Comparison of ENCODE assay signal across 8 cellular contexts in the genomic region with DNA sequence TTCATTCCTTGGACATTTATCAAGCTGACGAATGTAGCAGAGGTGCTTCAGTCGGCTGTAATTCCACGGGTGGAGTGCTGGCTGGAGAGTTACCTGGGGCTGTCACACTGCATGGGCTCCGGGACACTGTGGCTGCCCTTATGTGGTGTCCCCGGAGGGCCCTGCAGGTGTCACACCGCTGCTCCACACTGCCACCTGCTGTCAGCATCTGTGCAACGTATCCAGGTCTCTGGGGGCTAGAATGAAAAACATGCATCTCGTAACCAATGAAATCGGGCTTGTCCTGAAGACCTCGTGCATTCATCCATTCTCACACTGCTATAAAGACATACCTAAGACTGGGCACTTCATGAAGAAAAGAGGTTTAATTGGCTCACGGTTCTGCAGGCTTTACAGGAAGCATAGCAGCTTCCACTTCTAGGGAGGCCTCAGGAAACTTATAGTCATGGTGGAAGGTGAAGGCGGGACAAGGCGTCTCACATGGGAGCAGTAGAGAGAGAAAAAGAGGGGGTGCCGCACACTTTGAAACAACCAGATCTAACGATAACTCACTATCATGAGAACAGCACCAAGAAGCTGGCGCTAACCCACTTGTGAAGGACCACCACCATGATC. TPM values are rescaled to one million over a fixed set of nuclear protein-coding genes. Genes with fewer than 3 reads are reported as not detected.
DNase-seq lines count a peak whose midpoint lies in the region; ATAC-seq and TF ChIP-seq lines count a peak whose summit lies in the region.

No MANE protein-coding gene starts in this region.

- H3K4me3 ChIP-seq in HCT116 (replicated peaks in 1 of 2; ENCODE audit: low read depth in 1 of 2, low read length in 2 of 2) (no peak overlapping the region), OCI-LY7 (ENCODE audit: low read depth, low read length, poor library complexity, severe bottlenecking) (no peak overlapping the region), fibroblast of pulmonary artery (replicated peaks; ENCODE audit: low read depth, low read length) (no peak overlapping the region), thoracic aorta (no peak overlapping the region)

- no peaks in the 10 kb centered on the region for H3K27me3 ChIP-seq in HCT116 (ENCODE audit: insufficient read depth, low read length)
- no peaks in the 10 kb centered on the region for H3K27me3 ChIP-seq in thoracic aorta (replicated peaks; ENCODE audit: insufficient read depth)

- H3K36me3 ChIP-seq in HCT116 (ENCODE audit: control insufficient read depth in 1 of 2, insufficient read depth in 2 of 2, low read length in 2 of 2) (no peaks in the 10 kb centered on the region), OCI-LY7 (ENCODE audit: insufficient read depth, low read length) (peaks cover 62% of the 10 kb centered on the region), thoracic aorta (no peaks in the 10 kb centered on the region)

- peak; percentile 68 for TF ChIP-seq RAD21 in HCT116 (IDR thresholded peaks at IDR 0.05; ENCODE audit: low read depth)

- H2AFZ ChIP-seq in HCT116 (ENCODE audit: low read depth, low read length, poor library complexity, severe bottlenecking) (peak overlapping the region; percentile 69), OCI-LY7 (ENCODE audit: low read length) (no peak overlapping the region)

- H4K20me1 ChIP-seq in HCT116 (ENCODE audit: insufficient read depth): no peaks in the 10 kb centered on the region
- H4K20me1 ChIP-seq in OCI-LY7 (ENCODE audit: insufficient read depth, low read length): no peaks in the 10 kb centered on the region

- H3K27ac ChIP-seq in HCT116 (ENCODE audit: low read depth, low read length) (no peak overlapping the region), OCI-LY7 (ENCODE audit: low read depth, low read length, poor library complexity, severe bottlenecking) (no peak overlapping the region), thoracic aorta (no peak overlapping the region)

- ATAC-seq in HCT116 (peak; percentile 98), thoracic aorta (ENCODE audit: insufficient number of reproducible peaks, low FRiP score, low read depth) (no peak), GM21423 (IDR thresholded peaks at IDR 0.05; ENCODE audit: unreplicated experiment) (no peak)

- POLR2A ChIA-PET in HCT116 (lab: Charles Lee) (no interaction called here), OCI-LY7 (lab: Charles Lee) (interaction anchor here (0.7 kb wide), 1 partner anchor 668 kb away, joined by 3 read pairs; no protein-coding TSS in a partner anchor)

- BruUV-seq in HCT116 (replicated peaks; lab: Mats Ljungman, UMichigan) (no TSS peak), OCI-LY7 (replicated peaks; lab: Mats Ljungman, UMichigan) (TSS peak; percentile 35)

- CTCF ChIA-PET in HCT116 (lab: Charles Lee): interaction anchor here (0.8 to 3.1 kb wide), 2 partner anchors 12 to 41 kb away, joined by 3 to 28 read pairs; no protein-coding TSS in a partner anchor
- CTCF ChIA-PET in OCI-LY7 (lab: Charles Lee; ENCODE audit: unreplicated experiment): interaction anchor here (0.9 kb wide), 1 partner anchor 41 kb away, joined by 4 read pairs; no protein-coding TSS in a partner anchor

- TF ChIP-seq POLR2A in HCT116 (IDR thresholded peaks at IDR 0.05; ENCODE audit: borderline replicate concordance, extremely low read depth, insufficient read depth, insufficient read length): no peak

- H3K36me3 Mint-ChIP-seq in CD14-positive monocyte: no peaks in the 10 kb centered on the region
- no peaks in the 10 kb centered on the region for H3K36me3 Mint-ChIP-seq in activated T-cell treated with anti-CD3 and anti-CD28 coated beads, Interleukin-2, amount 50 U/mL, for 24 hours (ENCODE audit: low read depth)

- H3K4me1 ChIP-seq in HCT116 (ENCODE audit: control insufficient read depth in 1 of 2, insufficient read depth in 2 of 2, low read length in 2 of 2) (peaks cover 0 to 10% of the 10 kb centered on the region in 2 experiments; a peak in 2 of 4 replicates), OCI-LY7 (ENCODE audit: insufficient read depth, low read length, poor library complexity, severe bottlenecking) (peaks cover 23% of the 10 kb centered on the region), thoracic aorta (ENCODE audit: control insufficient read depth in 1 of 2, low read depth in 2 of 2) (no peaks in the 10 kb centered on the region)

- no peaks in the 10 kb centered on the region for H3K9me2 ChIP-seq in HCT116 (ENCODE audit: insufficient read depth)
- H3K9me2 ChIP-seq in OCI-LY7 (ENCODE audit: insufficient read depth, low read length): no peaks in the 10 kb centered on the region

- H3K9me3 Mint-ChIP-seq in CD14-positive monocyte: peaks cover 0 to 17% (median 14%) of the 10 kb centered on the region in 7 donors
- peaks cover 2% of the 10 kb centered on the region for H3K9me3 Mint-ChIP-seq in activated T-cell treated with anti-CD3 and anti-CD28 coated beads, Interleukin-2, amount 50 U/mL, for 24 hours

- H3K27me3 Mint-ChIP-seq in CD14-positive monocyte (ENCODE audit: low read depth in 3 of 3): peaks cover 7 to 15% (median 10%) of the 10 kb centered on the region in 3 donors
- H3K27me3 Mint-ChIP-seq in activated T-cell treated with anti-CD3 and anti-CD28 coated beads, Interleukin-2, amount 50 U/mL, for 24 hours: no peaks in the 10 kb centered on the region

- H3K27ac Mint-ChIP-seq in CD14-positive monocyte: peak overlapping the region in 1 of 7 donors; percentile 26
- peak overlapping the region; percentile 4 for H3K27ac Mint-ChIP-seq in activated T-cell treated with anti-CD3 and anti-CD28 coated beads, Interleukin-2, amount 50 U/mL, for 24 hours

- H3K9ac ChIP-seq in HCT116 (ENCODE audit: low read length): no peak overlapping the region

- H3K79me2 ChIP-seq in HCT116 (ENCODE audit: insufficient read depth, low read length) (no peaks in the 10 kb centered on the region), OCI-LY7 (ENCODE audit: insufficient read depth, low read depth, low read length) (peaks cover 23% of the 10 kb centered on the region)

- intact Hi-C loops in CD14-positive monocyte (cut with micrococcal nuclease) (loop anchor here (5.0 kb wide), 1 partner anchor 120 kb away; no protein-coding TSS in a partner anchor), HCT116 (cut with micrococcal nuclease) (loop anchor here (1.0 to 5.0 kb wide), 3 partner anchors 42 to 456 kb away; no protein-coding TSS in a partner anchor), OCI-LY7 (cut with micrococcal nuclease; ENCODE audit: unreplicated experiment) (loop anchor here (1.0 kb wide), 1 partner anchor 41 kb away; no protein-coding TSS in a partner anchor)

- RAD21 ChIA-PET in HCT116 (lab: Charles Lee; ENCODE audit: low non-redundant PET in 1 of 2, low total read pairs in 2 of 2, uncharacterized antibody in 2 of 2, unreplicated experiment in 2 of 2): interaction anchor here (1.0 to 1.7 kb wide), 2 partner anchors 41 kb away, joined by 4 read pairs; no protein-coding TSS in a partner anchor

- TF ChIP-seq CTCF in CD14-positive monocyte (IDR thresholded peaks at IDR 0.05): peak; percentile 87
- peak; percentile 85 to 93 (median 89) for TF ChIP-seq CTCF in HCT116 (IDR thresholded peaks at IDR 0.05 in 2 of 3, conservative IDR thresholded peaks at IDR 0.05 in 1 of 3; ENCODE audit: borderline replicate concordance in 1 of 3, insufficient read depth in 1 of 3, low read depth in 2 of 3, low read length in 2 of 3)
- TF ChIP-seq CTCF in OCI-LY7 (conservative IDR thresholded peaks at IDR 0.05; ENCODE audit: low read length): peak; percentile 84
- peak; percentile 95 for TF ChIP-seq CTCF in fibroblast of pulmonary artery (IDR thresholded peaks at IDR 0.05; ENCODE audit: low read length, missing control alignments)
- peak; percentile 66 for TF ChIP-seq CTCF in thoracic aorta (IDR thresholded peaks at IDR 0.05)

- no peaks in the 10 kb centered on the region for H3K9me3 ChIP-seq in HCT116 (ENCODE audit: control insufficient read depth in 1 of 2, insufficient read depth in 1 of 2, low read depth in 1 of 2, low read length in 2 of 2)
- H3K9me3 ChIP-seq in OCI-LY7 (ENCODE audit: low read length): no peaks in the 10 kb centered on the region
- H3K9me3 ChIP-seq in thoracic aorta: no peaks in the 10 kb centered on the region

- no peak overlapping the region for H3K4me3 Mint-ChIP-seq in CD14-positive monocyte
- H3K4me3 Mint-ChIP-seq in activated T-cell treated with anti-CD3 and anti-CD28 coated beads, Interleukin-2, amount 50 U/mL, for 24 hours: no peak overlapping the region

- DNase-seq in CD14-positive monocyte (ENCODE audit: low spot score) (peak; percentile 71), HCT116 (ENCODE audit: low read depth, low spot score) (peak; percentile 48), OCI-LY7 (ENCODE audit: low spot score) (peak; percentile 73), fibroblast of pulmonary artery (ENCODE audit: low read depth) (peak; percentile 52), nucleus accumbens (lab: John Stamatoyannopoulos, UW) (peak in 33 of 56 donors; percentile 5 to 75 (median 22)), thoracic aorta (ENCODE audit: low spot score) (no peak)
- peak; percentile 89 for DNase-seq in activated T-cell treated with anti-CD3 and anti-CD28 coated beads, Interleukin-2, amount 50 U/mL, for 24 hours

- H3K4me1 Mint-ChIP-seq in CD14-positive monocyte: peaks cover 15% of the 10 kb centered on the region
- H3K4me1 Mint-ChIP-seq in activated T-cell treated with anti-CD3 and anti-CD28 coated beads, Interleukin-2, amount 50 U/mL, for 24 hours (ENCODE audit: low read depth): peaks cover 14% of the 10 kb centered on the region

- H3K4me2 ChIP-seq in HCT116 (ENCODE audit: low read length) (no peak overlapping the region), OCI-LY7 (ENCODE audit: low read length) (no peak overlapping the region)

TF ChIP-seq in HCT116, 20 proteins besides CTCF, POLR2A, EP300 and RAD21 (continues in another document):
- TF ChIP-seq EGR1 (IDR thresholded peaks at IDR 0.05; ENCODE audit: low read depth) (no peak), TCF7L2 (IDR thresholded peaks at IDR 0.05; ENCODE audit: borderline replicate concordance, extremely low read depth, insufficient read depth, insufficient read length) (no peak), CEBPB (IDR thresholded peaks at IDR 0.05; ENCODE audit: low read depth) (no peak), SRF (IDR thresholded peaks at IDR 0.05; ENCODE audit: low read depth) (no peak), POLR2AphosphoS5 (IDR thresholded peaks at IDR 0.05; ENCODE audit: low read depth, low read length) (no peak), ATF3 (IDR thresholded peaks at IDR 0.05) (no peak)

RNA-seq across cellular contexts. Expression of gene PCBP3, which starts 46.7 kb away (rescaled TPM):
- polyA plus RNA-seq in CD14-positive monocyte: under 1 TPM in 1 of 2 donors, not detected in 1; 0.34 TPM
- 3.1 TPM for total RNA-seq in HCT116 (2021; ENCODE audit: unreplicated experiment)
- polyA plus RNA-seq in HCT116 (2012): 1.6 and 1.7 TPM in 2 replicates
- total RNA-seq in OCI-LY7 (2014; rRNA removed; shearing (Covaris generic)): 0.39 TPM in 1 of 2 replicates, not detected in the other
- 0.61 and 1.0 TPM in 2 replicates for total RNA-seq in OCI-LY7 (2022)
- 10 to 100 TPM in 1 of 2 donors, 1 to 10 TPM in 1; 4.5 to 28.4 TPM for total RNA-seq in thoracic aorta

RNA-seq across cellular contexts. Expression of gene SLC19A1, which starts 54.6 kb away (rescaled TPM):
- polyA plus RNA-seq in CD14-positive monocyte: 10 to 100 TPM; 39.9 to 53.0 TPM
- 50.2 TPM for total RNA-seq in HCT116 (2021; ENCODE audit: unreplicated experiment)
- polyA plus RNA-seq in HCT116 (2012): 23.8 and 27.8 TPM in 2 replicates
- 13.2 and 17.9 TPM in 2 replicates for total RNA-seq in OCI-LY7 (2014; rRNA removed; shearing (Covaris generic))
- 41.1 and 41.2 TPM in 2 replicates for total RNA-seq in OCI-LY7 (2022)
- 1 to 10 TPM; 4.7 to 6.1 TPM for total RNA-seq in thoracic aorta
